ENCODE assay signal across 15 cellular contexts in the genomic region with DNA sequence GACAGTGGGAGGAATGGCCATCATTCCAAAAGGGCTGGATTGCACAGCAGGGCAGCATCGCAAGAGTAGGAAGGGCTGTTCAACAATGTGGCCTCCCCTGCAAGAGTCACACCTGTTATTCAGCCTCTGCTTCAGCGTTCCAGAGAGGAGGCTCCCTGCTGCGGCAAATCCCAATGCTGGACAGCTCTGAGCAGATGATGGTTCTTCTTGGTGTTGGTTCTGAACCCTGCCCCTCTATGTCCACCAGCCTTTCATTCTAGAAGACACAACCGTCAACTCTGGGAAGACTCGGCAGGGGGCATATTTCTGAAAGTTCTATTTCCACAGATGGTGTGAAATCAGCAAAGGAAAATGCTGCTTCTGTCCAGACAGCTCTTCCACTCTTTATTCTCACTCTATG.
"Had no signal": no experiment of that assay in that cellular context is flagged by ENCODE, and none has a peak within 500 bp of the region (broad histone marks: within the 10 kb centered on the region; RNA-seq: fewer than 3 reads in every experiment).

No MANE protein-coding gene starts in this region.

- H3K9me3 ChIP-seq: colonic mucosa, gastrocnemius medialis, suprapubic skin, transverse colon had no signal

- H3K4me1 ChIP-seq: colonic mucosa, gastrocnemius medialis, suprapubic skin had no signal

- ATAC-seq: gastrocnemius medialis; left colon; stimulated activated naive CD8-positive, alpha-beta T cell treated with anti-CD3 and anti-CD28 coated beads, Interleukin-15, amount 100 ng/mL, for 72 hours; WTC11 had no signal

- H3K27me3 ChIP-seq: colonic mucosa, gastrocnemius medialis, suprapubic skin, transverse colon had no signal

- DNase-seq: activated CD4-positive, alpha-beta T cell treated with anti-CD3 and anti-CD28 coated beads for 36 hours; activated CD4-positive, alpha-beta T cell treated with anti-CD3 and anti-CD28 coated beads, Interleukin-2, amount 50 U/mL, for 48 hours; activated T-cell treated with anti-CD3 and anti-CD28 coated beads for 4 hours; central memory CD4-positive, alpha-beta T cell; colonic mucosa; gastrocnemius medialis; left colon; nephron progenitor cell; nucleus accumbens; stimulated activated CD4-positive, alpha-beta T cell treated with anti-CD3 and anti-CD28 coated beads, Interleukin-2, amount 100 ng/mL, for 48 hours; stimulated activated naive CD8-positive, alpha-beta T cell treated with anti-CD3 and anti-CD28 coated beads, Interleukin-15, amount 100 ng/mL, for 72 hours; transverse colon had no signal

- H3K4me3 ChIP-seq: colonic mucosa, gastrocnemius medialis, lung, suprapubic skin, transverse colon had no signal

- H3K27ac ChIP-seq: colonic mucosa, gastrocnemius medialis, suprapubic skin, transverse colon had no signal

- H3K36me3 ChIP-seq: colonic mucosa, gastrocnemius medialis, suprapubic skin, transverse colon had no signal
